ENCODE assay signal across 2 cellular contexts in genomic region chr2:28692411-28692810, GRCh38.
TF ChIP-seq lines count a peak whose summit lies in the region.

No MANE protein-coding gene starts in this region.

TF ChIP-seq in HepG2, 621 proteins besides CTCF, POLR2A, EP300 and RAD21:
- TF ChIP-seq SAFB2 (CRISPR knock-in tag; IDR thresholded peaks at IDR 0.05; ENCODE audit: borderline replicate concordance, low read depth) (0 out of 2 replicates have a peak, but pooled peaks have one; percentile 34), SP4 (CRISPR knock-in tag; IDR thresholded peaks at IDR 0.05) (0 out of 2 replicates have a peak, but pooled peaks have one; percentile 24), TFAP4 (IDR thresholded peaks at IDR 0.05; ENCODE audit: borderline replicate concordance, low read depth) (peak; percentile 22; the same call in 1 of the 2 replicates), FUBP1 (CRISPR knock-in tag; IDR thresholded peaks at IDR 0.05; ENCODE audit: borderline replicate concordance) (0 out of 2 replicates have a peak, but pooled peaks have one; percentile 40), ZNF260 (CRISPR knock-in tag; IDR thresholded peaks at IDR 0.05; ENCODE audit: borderline replicate concordance, low read depth) (no peak), HNF4A (CRISPR knock-in tag; IDR thresholded peaks at IDR 0.05) (peak; percentile 20; the same call in 1 of the 2 replicates), TMF1 (CRISPR knock-in tag; IDR thresholded peaks at IDR 0.05; ENCODE audit: low read depth) (no peak), HMGXB4 (CRISPR knock-in tag; IDR thresholded peaks at IDR 0.05; ENCODE audit: borderline replicate concordance in 1 of 2, low read depth in 1 of 2) (0 out of 4 replicates have a peak, but pooled peaks of 1 of the 2 experiments have one; percentile 7), WIZ (CRISPR knock-in tag; IDR thresholded peaks at IDR 0.05) (0 out of 2 replicates have a peak, but pooled peaks have one; percentile 17)

TF ChIP-seq in H1, 55 proteins besides CTCF, POLR2A, EP300 and RAD21:
- no peak for TF ChIP-seq CREB1 (IDR thresholded peaks at IDR 0.05)
